ENCODE assay signal across 10 cellular contexts in the genomic region with DNA sequence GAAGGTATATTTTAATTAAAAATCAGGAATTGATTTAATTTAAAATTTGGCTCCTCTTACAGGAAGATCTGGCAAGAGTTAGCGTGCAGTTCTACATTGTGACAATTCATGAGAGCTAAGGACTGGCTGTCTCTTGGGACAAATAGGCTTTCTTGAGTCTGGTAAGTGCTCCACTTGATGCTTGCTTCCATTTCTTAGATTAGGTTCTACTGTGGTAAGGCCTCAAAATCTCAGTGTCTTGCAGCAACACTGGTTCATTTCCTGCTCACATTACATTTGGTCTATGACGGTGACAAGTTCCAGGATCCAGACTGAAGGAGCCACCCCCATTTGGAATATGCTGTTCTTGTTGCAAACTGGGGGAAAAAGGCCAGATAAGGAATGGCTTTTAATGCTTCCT. TPM values are rescaled to one million over a fixed set of nuclear protein-coding genes. Genes with fewer than 3 reads are reported as not detected.
DNase-seq lines count a peak whose midpoint lies in the region; ATAC-seq, FAIRE-seq and TF ChIP-seq lines count a peak whose summit lies in the region.
"Not testable (repeated sequence)": the region's sequence is repeated elsewhere in the genome, so short reads cannot be mapped to it uniquely, and the experiment has no call there.
"Had no signal": no experiment of that assay in that cellular context is flagged by ENCODE, and none has a peak within 500 bp of the region (broad histone marks: within the 10 kb centered on the region; RNA-seq: fewer than 3 reads in every experiment).

No MANE protein-coding gene starts in this region.

- peak overlapping the region; percentile 55; the same call in 1 of the 2 replicates for H2AFZ ChIP-seq in K562 (ENCODE audit: low read depth, low read length)

- H3K4me3 ChIP-seq in BLaER1 (peak overlapping the region; percentile 80), K562 (peak overlapping the region; percentile 42; the same call in 1 of the 2 replicates), subcutaneous abdominal adipose tissue (ENCODE audit: low read depth in 1 of 5, low read length in 5 of 5) (peak overlapping the region; percentile 35 to 67 (median 58))

- intact Hi-C loops in K562 (cut with micrococcal nuclease); Right ventricle myocardium inferior (cut with DNase I); natural killer cell (cut with micrococcal nuclease): not testable (repeated sequence)

- H3K27ac ChIP-seq in BLaER1 (peak overlapping the region; percentile 94), K562 (ENCODE audit: extremely low read depth, low read depth, low read length) (peak overlapping the region; percentile 61; the same call in 1 of the 3 replicates)
- not testable (repeated sequence) for H3K27ac ChIP-seq in subcutaneous abdominal adipose tissue (ENCODE audit: low read depth, low read length)

- peak; percentile 28 for ATAC-seq in GM18517 (IDR thresholded peaks at IDR 0.05; ENCODE audit: unreplicated experiment)
- ATAC-seq in HG03354 (IDR thresholded peaks at IDR 0.05; ENCODE audit: poor library complexity, severe bottlenecking, unreplicated experiment) = peak; percentile 24
- not testable (repeated sequence) for ATAC-seq in K562
- ATAC-seq in Right ventricle myocardium inferior = peak; percentile 56
- peak in 1 of 3 donors; percentile 19 for ATAC-seq in natural killer cell

- POLR2A ChIA-PET in K562 (lab: Yijun Ruan, JAX) = not testable (repeated sequence)

- not testable (repeated sequence) for TF ChIP-seq RAD21 in K562 (CRISPR knock-in tag; conservative IDR thresholded peaks at IDR 0.05 in 1 of 2, IDR thresholded peaks at IDR 0.05 in 1 of 2)

- not testable (repeated sequence) for H3K27me3 Mint-ChIP-seq in T-helper 2 cell treated with Interferon-gamma antibody and Interleukin-4, amounts not matched to agents 5 μg/mL and 100 μg/mL, for 36 hours (ENCODE audit: low read depth); natural killer cell (ENCODE audit: low read depth in 2 of 2)

- in situ Hi-C loops in K562 (cut with MboI) = loop anchor here (25.0 kb wide), 1 partner anchor 125 kb away; no protein-coding TSS in a partner anchor

- H3K4me1 ChIP-seq in BLaER1 = peaks cover 30% of the 10 kb centered on the region
- H3K4me1 ChIP-seq in K562 (replicated peaks in 1 of 2; ENCODE audit: control insufficient read depth in 2 of 2, insufficient read depth in 2 of 2, low read length in 2 of 2); subcutaneous abdominal adipose tissue (ENCODE audit: control insufficient read depth in 5 of 5, insufficient read depth in 5 of 5, low read length in 5 of 5): not testable (repeated sequence)

- 81% methylated on average over 1 of the region's 2 CpGs for WGBS in K562 (ENCODE audit: insufficient coverage, low coverage, missing lambda C conversion rate)

- not testable (repeated sequence) for H3K9me1 ChIP-seq in K562 (ENCODE audit: control insufficient read depth, insufficient read depth, low read length)

- TSS peak; percentile 49 for BruUV-seq in K562 (replicated peaks; lab: Mats Ljungman, UMichigan)

- H3K4me2 ChIP-seq in BLaER1 = peak overlapping the region; percentile 74
- H3K4me2 ChIP-seq in K562 (ENCODE audit: insufficient read depth, low read length) = peak overlapping the region; percentile 52

- not testable (repeated sequence) for H3K36me3 ChIP-seq in BLaER1; K562 (ENCODE audit: control insufficient read depth, insufficient read depth, low read length); subcutaneous abdominal adipose tissue (ENCODE audit: control insufficient read depth in 5 of 5, insufficient read depth in 5 of 5, low read length in 5 of 5)

- FAIRE-seq in K562 (lab: Jason Lieb, UNC) = not testable (repeated sequence)

- H3K79me2 ChIP-seq in K562 (ENCODE audit: control insufficient read depth, insufficient read depth, low read length) = peaks cover 20% of the 10 kb centered on the region

- not testable (repeated sequence) for H4K20me1 ChIP-seq in BLaER1; K562 (replicated peaks; ENCODE audit: control insufficient read depth, insufficient read depth, low read length)

- DNase-seq in T-helper 2 cell treated with Interferon-gamma antibody and Interleukin-4, amounts not matched to agents 5 μg/mL and 100 μg/mL, for 36 hours (ENCODE audit: low spot score); K562 (ENCODE audit: extremely low read depth in 1 of 4, low spot score in 3 of 4); Right ventricle myocardium inferior (ENCODE audit: missing footprints); natural killer cell: not testable (repeated sequence)

- H3K27ac Mint-ChIP-seq in T-helper 2 cell treated with Interferon-gamma antibody and Interleukin-4, amounts not matched to agents 5 μg/mL and 100 μg/mL, for 36 hours = not testable (repeated sequence)
- peak overlapping the region; percentile 32 to 90 for H3K27ac Mint-ChIP-seq in natural killer cell

- TF ChIP-seq CTCF in K562 (IDR thresholded peaks at IDR 0.05 in 2 of 3, conservative IDR thresholded peaks at IDR 0.05 in 1 of 3; ENCODE audit: insufficient read depth in 2 of 3, low read depth in 1 of 3, low read length in 3 of 3); natural killer cell (IDR thresholded peaks at IDR 0.05): not testable (repeated sequence)

- not testable (repeated sequence) for TF ChIP-seq EP300 in K562 (IDR thresholded peaks at IDR 0.05; ENCODE audit: low read length)

- peak overlapping the region; percentile 45 for H3K4me3 Mint-ChIP-seq in T-helper 2 cell treated with Interferon-gamma antibody and Interleukin-4, amounts not matched to agents 5 μg/mL and 100 μg/mL, for 36 hours
- H3K4me3 Mint-ChIP-seq in natural killer cell = peak overlapping the region; percentile 93

- peak overlapping the region; percentile 87 for H3K9ac ChIP-seq in BLaER1
- not testable (repeated sequence) for H3K9ac ChIP-seq in K562 (ENCODE audit: insufficient read depth in 1 of 2, low read depth in 2 of 2, low read length in 2 of 2)
- H3K9ac ChIP-seq in subcutaneous abdominal adipose tissue (ENCODE audit: low read length in 5 of 5) = peak overlapping the region in 1 of 5 donors; percentile 62

- H3K9me3 ChIP-seq in BLaER1; K562 (replicated peaks; ENCODE audit: control insufficient read depth, insufficient read depth, low read depth, low read length); subcutaneous abdominal adipose tissue (ENCODE audit: control insufficient read depth in 5 of 5, low read length in 5 of 5): not testable (repeated sequence)

- TF ChIP-seq POLR2A in K562 (conservative IDR thresholded peaks at IDR 0.05) = not testable (repeated sequence)

- CTCF ChIA-PET in K562 (lab: Yijun Ruan, JAX; ENCODE audit: low intra/inter-chr PET ratio) = not testable (repeated sequence)

- not testable (repeated sequence) for H3K9me3 Mint-ChIP-seq in T-helper 2 cell treated with Interferon-gamma antibody and Interleukin-4, amounts not matched to agents 5 μg/mL and 100 μg/mL, for 36 hours; natural killer cell

- not testable (repeated sequence) for H3K27me3 ChIP-seq in BLaER1; K562 (ENCODE audit: control insufficient read depth in 2 of 2, insufficient read depth in 2 of 2, low read length in 2 of 2); subcutaneous abdominal adipose tissue (ENCODE audit: control insufficient read depth in 5 of 5, insufficient read depth in 4 of 5, low read length in 5 of 5)

- H3K4me1 Mint-ChIP-seq in T-helper 2 cell treated with Interferon-gamma antibody and Interleukin-4, amounts not matched to agents 5 μg/mL and 100 μg/mL, for 36 hours (ENCODE audit: low read depth) = not testable (repeated sequence)
- H3K4me1 Mint-ChIP-seq in natural killer cell = peaks cover 19 to 28% of the 10 kb centered on the region in 2 donors

- H3K36me3 Mint-ChIP-seq in T-helper 2 cell treated with Interferon-gamma antibody and Interleukin-4, amounts not matched to agents 5 μg/mL and 100 μg/mL, for 36 hours (ENCODE audit: low read depth); natural killer cell: not testable (repeated sequence)

RNA-seq across cellular contexts. Expression of a gene that starts 7.1 kb away (rescaled TPM):
- total RNA-seq in K562 (2011; cell fraction: chromatin; rRNA removed; ENCODE audit: low replicate concordance) = 32.8 and 64.4 TPM in 2 replicates
- total RNA-seq in K562 (2011; cell fraction: nucleolus; rRNA removed) = 38.7 and 48.6 TPM in 2 replicates
- 104 and 157 TPM in 2 replicates for total RNA-seq in K562 (2011; cell fraction: nucleoplasm; rRNA removed)
- 16.8 and 26.2 TPM in 2 replicates for total RNA-seq in K562 (2014; rRNA removed)
- 43.7 and 48.4 TPM in 2 replicates for total RNA-seq in K562 (2014; rRNA removed; fragmentation: Illumina TruSeq; extraction: Trizol)
- 16.4 and 17.3 TPM in 2 replicates for total RNA-seq in K562 (2015; rRNA removed; fragmentation: Illumina TruSeq; extraction: Trizol)
- 33.9 and 36.0 TPM in 2 replicates for total RNA-seq in K562 (2021)
- polyA plus RNA-seq in K562 (2011; rRNA removed) = 108 and 121 TPM in 2 replicates
- polyA plus RNA-seq in K562 (2011; cell fraction: cytosol; rRNA removed) = 38.3 and 103 TPM in 2 replicates
- polyA plus RNA-seq in K562 (2011; cell fraction: nucleus; rRNA removed) = 27.2 and 52.4 TPM in 2 replicates
- 27.9 and 41.1 TPM in 2 replicates for polyA plus RNA-seq in K562 (2012)
- polyA plus RNA-seq in K562 (2014; fragmentation: Illumina TruSeq; extraction: Trizol) = 53.6 and 64.6 TPM in 2 replicates
- 10 to 100 TPM; 72.0 to 75.6 TPM for polyA plus RNA-seq in K562 (2014; fragmentation: Nextera tagmentation; extraction: Ambion mirVana)
- polyA plus RNA-seq in K562 (2014; rRNA removed) = 34.1 and 43.0 TPM in 2 replicates
- 70.6 and 77.4 TPM in 2 replicates for polyA minus RNA-seq in K562 (2011; rRNA and poly(A)+ RNA removed)
- polyA minus RNA-seq in K562 (2011; cell fraction: cytosol; rRNA and poly(A)+ RNA removed) = 12.3 and 16.2 TPM in 2 replicates
- 11.3 and 27.3 TPM in 2 replicates for polyA minus RNA-seq in K562 (2011; cell fraction: nucleus; rRNA and poly(A)+ RNA removed)
- 0.24 TPM for total RNA-seq in Right ventricle myocardium inferior
- 1 to 10 TPM in 2 of 3 donors, under 1 TPM in 1; 0.31 to 1.3 (median 1.2) TPM for total RNA-seq in natural killer cell
- total RNA-seq: Calu3, H4 had no signal

Comparison
In these comparisons a context has a peak if more than half of its experiments do, and no peak if none do; other contexts are left out.
1. RNA of a gene that starts 7.1 kb away (total RNA-seq): 16.4 to 157 TPM in K562; 0.31 to 1.3 TPM in natural killer cell and 0.24 TPM in Right ventricle myocardium inferior (single experiment); every median in the first group is over 4 times any median in the second.
2. Peak in every context shown above with its lines, with median percentiles within 50 percentile points of each other: H3K4me3 ChIP-seq.